Comparison of ENCODE assay signal across 1 cellular context in the genomic region with DNA sequence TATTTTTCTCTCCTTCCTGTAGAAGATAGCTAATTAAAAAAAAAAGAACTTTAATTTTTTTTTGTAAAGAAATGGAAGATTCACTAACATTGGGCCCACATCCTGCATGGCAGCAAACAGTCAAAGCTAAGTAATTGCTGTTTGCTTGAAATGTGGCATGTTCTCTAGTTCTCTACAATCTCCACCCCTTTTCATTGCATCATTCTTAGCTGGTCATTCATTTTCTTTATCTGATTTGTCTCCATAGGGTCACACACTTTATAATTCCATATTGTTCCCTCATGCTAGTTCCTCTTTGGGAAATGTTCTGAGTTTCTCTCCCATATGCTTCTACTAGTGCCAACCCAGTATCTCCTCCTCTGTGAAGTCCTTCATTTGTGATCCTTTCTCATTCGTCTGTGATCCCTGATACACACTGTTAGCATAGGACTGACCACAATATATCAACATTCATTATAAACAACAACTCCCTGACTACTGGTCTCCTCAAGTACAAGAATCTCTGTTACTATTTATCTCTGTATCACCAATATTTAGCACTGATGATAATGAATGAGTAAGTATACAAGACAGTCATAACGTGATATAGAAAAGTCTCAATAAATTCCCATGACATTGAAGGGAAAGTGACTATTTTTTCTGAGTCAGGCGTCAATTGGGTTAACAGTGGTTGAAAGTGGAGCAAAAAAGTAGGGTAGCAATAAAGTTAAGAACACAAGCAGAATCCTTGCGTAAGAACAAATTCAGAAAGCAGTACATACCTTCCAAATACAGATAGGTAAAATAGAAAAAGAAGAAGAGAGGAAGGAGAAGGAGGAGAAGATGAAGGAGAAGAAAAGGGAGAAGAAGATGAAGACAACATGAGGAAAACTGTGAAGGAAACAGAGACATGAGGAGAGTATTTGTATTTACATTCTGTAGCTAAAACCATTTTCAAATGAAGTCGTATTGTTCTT.
TF ChIP-seq lines count a peak whose summit lies in the region.

No MANE protein-coding gene starts in this region.

TF ChIP-seq in K562, 482 proteins besides CTCF, POLR2A, EP300 and RAD21 (continued from another document and continues in another):
- TF ChIP-seq, protein P1, sequence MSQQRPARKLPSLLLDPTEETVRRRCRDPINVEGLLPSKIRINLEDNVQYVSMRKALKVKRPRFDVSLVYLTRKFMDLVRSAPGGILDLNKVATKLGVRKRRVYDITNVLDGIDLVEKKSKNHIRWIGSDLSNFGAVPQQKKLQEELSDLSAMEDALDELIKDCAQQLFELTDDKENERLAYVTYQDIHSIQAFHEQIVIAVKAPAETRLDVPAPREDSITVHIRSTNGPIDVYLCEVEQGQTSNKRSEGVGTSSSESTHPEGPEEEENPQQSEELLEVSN (IDR thresholded peaks at IDR 0.05; ENCODE audit: borderline replicate concordance in 1 of 2, extremely low read depth in 1 of 2, insufficient read depth in 1 of 2, insufficient read length in 1 of 2, low read depth in 1 of 2, low read length in 1 of 2, poor library complexity in 1 of 2, severe bottlenecking in 1 of 2): no peak
- TF ChIP-seq HLTF (IDR thresholded peaks at IDR 0.05) (peak; percentile 63; the same call in 1 of the 2 replicates), ZC3H4 (CRISPR knock-in tag; IDR thresholded peaks at IDR 0.05; ENCODE audit: borderline replicate concordance) (no peak), MAFF (IDR thresholded peaks at IDR 0.05; ENCODE audit: low read length) (no peak), ZNF431 (CRISPR knock-in tag; IDR thresholded peaks at IDR 0.05) (0 out of 2 replicates have a peak, but pooled peaks have one; percentile 34), TCF7L2 (IDR thresholded peaks at IDR 0.05; ENCODE audit: low read depth, low read length) (no peak), LCOR (CRISPR knock-in tag; IDR thresholded peaks at IDR 0.05) (no peak), HDAC2 (IDR thresholded peaks at IDR 0.05) (peak; percentile 50; the same call in 1 of the 2 replicates), TAF15 (IDR thresholded peaks at IDR 0.05; ENCODE audit: low read depth, low read length) (no peak), NBN (IDR thresholded peaks at IDR 0.05; ENCODE audit: low read depth) (peak; percentile 17; the same call in 1 of the 2 replicates), CSDE1 (IDR thresholded peaks at IDR 0.05) (no peak), ARHGAP35 (IDR thresholded peaks at IDR 0.05; ENCODE audit: partially characterized antibody) (no peak), ZNF324 (CRISPR knock-in tag; IDR thresholded peaks at IDR 0.05) (no peak), EZH2 (IDR thresholded peaks at IDR 0.05; ENCODE audit: borderline replicate concordance, low read depth, low read length) (no peak), THRAP3 (IDR thresholded peaks at IDR 0.05; ENCODE audit: borderline replicate concordance) (no peak; the same call in none of the 2 replicates), EP400 (IDR thresholded peaks at IDR 0.05) (peak; percentile 77), SP2 (IDR thresholded peaks at IDR 0.05; ENCODE audit: extremely low read depth, low read depth, low read length, poor library complexity, severe bottlenecking) (no peak), PTTG1 (tag; IDR thresholded peaks at IDR 0.05; ENCODE audit: low read depth) (no peak; the same call in 1 of the 2 replicates), FIP1L1 (IDR thresholded peaks at IDR 0.05; ENCODE audit: low read depth, low read length, poor library complexity, severe bottlenecking) (no peak), NR4A1 (CRISPR knock-in tag; IDR thresholded peaks at IDR 0.05) (no peak), NR4A1 (tag; IDR thresholded peaks at IDR 0.05) (0 out of 2 replicates have a peak, but pooled peaks have one; percentile 43), TCF3 (CRISPR knock-in tag; IDR thresholded peaks at IDR 0.05) (no peak; the same call in 1 of the 2 replicates), CREBBP (IDR thresholded peaks at IDR 0.05; ENCODE audit: low read depth, low read length) (no peak), NCOA6 (IDR thresholded peaks at IDR 0.05) (0 out of 2 replicates have a peak, but pooled peaks have one; percentile 20), ADNP (tag; IDR thresholded peaks at IDR 0.05) (peak; percentile 53; the same call in 1 of the 2 replicates), NFATC3 (IDR thresholded peaks at IDR 0.05) (0 out of 2 replicates have a peak, but pooled peaks have one; percentile 31), MYNN (IDR thresholded peaks at IDR 0.05) (no peak), MYNN (CRISPR knock-in tag; IDR thresholded peaks at IDR 0.05) (no peak), SRSF7 (optimal IDR thresholded peaks at IDR 0.05; ENCODE audit: low read depth, low read length) (no peak), HDAC6 (IDR thresholded peaks at IDR 0.05; ENCODE audit: low read depth, low read length) (no peak), TBL1XR1 (IDR thresholded peaks at IDR 0.05; ENCODE audit: low read length in 2 of 2) (no peak), MCM5 (IDR thresholded peaks at IDR 0.05; ENCODE audit: low read depth) (no peak), ZNF766 (CRISPR knock-in tag; conservative IDR thresholded peaks at IDR 0.05) (peak; percentile 39; the same call in 1 of the 2 replicates), ZNF311 (CRISPR knock-in tag; IDR thresholded peaks at IDR 0.05) (peak; percentile 61; the same call in 1 of the 2 replicates), ZNF589 (CRISPR knock-in tag; IDR thresholded peaks at IDR 0.05; ENCODE audit: low read depth) (peak; percentile 69), ZNF354B (CRISPR knock-in tag; IDR thresholded peaks at IDR 0.05) (no peak), GTF2E2 (tag; IDR thresholded peaks at IDR 0.05) (no peak)
- TF ChIP-seq, protein P2, sequence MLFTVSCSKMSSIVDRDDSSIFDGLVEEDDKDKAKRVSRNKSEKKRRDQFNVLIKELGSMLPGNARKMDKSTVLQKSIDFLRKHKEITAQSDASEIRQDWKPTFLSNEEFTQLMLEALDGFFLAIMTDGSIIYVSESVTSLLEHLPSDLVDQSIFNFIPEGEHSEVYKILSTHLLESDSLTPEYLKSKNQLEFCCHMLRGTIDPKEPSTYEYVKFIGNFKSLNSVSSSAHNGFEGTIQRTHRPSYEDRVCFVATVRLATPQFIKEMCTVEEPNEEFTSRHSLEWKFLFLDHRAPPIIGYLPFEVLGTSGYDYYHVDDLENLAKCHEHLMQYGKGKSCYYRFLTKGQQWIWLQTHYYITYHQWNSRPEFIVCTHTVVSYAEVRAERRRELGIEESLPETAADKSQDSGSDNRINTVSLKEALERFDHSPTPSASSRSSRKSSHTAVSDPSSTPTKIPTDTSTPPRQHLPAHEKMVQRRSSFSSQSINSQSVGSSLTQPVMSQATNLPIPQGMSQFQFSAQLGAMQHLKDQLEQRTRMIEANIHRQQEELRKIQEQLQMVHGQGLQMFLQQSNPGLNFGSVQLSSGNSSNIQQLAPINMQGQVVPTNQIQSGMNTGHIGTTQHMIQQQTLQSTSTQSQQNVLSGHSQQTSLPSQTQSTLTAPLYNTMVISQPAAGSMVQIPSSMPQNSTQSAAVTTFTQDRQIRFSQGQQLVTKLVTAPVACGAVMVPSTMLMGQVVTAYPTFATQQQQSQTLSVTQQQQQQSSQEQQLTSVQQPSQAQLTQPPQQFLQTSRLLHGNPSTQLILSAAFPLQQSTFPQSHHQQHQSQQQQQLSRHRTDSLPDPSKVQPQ (CRISPR knock-in tag; IDR thresholded peaks at IDR 0.05; ENCODE audit: borderline replicate concordance): no peak
- TF ChIP-seq, protein P3, sequence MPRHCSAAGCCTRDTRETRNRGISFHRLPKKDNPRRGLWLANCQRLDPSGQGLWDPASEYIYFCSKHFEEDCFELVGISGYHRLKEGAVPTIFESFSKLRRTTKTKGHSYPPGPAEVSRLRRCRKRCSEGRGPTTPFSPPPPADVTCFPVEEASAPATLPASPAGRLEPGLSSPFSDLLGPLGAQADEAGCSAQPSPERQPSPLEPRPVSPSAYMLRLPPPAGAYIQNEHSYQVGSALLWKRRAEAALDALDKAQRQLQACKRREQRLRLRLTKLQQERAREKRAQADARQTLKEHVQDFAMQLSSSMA (CRISPR knock-in tag; IDR thresholded peaks at IDR 0.05): no peak
- TF ChIP-seq, protein P4, sequence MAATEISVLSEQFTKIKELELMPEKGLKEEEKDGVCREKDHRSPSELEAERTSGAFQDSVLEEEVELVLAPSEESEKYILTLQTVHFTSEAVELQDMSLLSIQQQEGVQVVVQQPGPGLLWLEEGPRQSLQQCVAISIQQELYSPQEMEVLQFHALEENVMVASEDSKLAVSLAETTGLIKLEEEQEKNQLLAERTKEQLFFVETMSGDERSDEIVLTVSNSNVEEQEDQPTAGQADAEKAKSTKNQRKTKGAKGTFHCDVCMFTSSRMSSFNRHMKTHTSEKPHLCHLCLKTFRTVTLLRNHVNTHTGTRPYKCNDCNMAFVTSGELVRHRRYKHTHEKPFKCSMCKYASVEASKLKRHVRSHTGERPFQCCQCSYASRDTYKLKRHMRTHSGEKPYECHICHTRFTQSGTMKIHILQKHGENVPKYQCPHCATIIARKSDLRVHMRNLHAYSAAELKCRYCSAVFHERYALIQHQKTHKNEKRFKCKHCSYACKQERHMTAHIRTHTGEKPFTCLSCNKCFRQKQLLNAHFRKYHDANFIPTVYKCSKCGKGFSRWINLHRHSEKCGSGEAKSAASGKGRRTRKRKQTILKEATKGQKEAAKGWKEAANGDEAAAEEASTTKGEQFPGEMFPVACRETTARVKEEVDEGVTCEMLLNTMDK (IDR thresholded peaks at IDR 0.05; ENCODE audit: borderline replicate concordance, insufficient read depth, low read depth, low read length, poor library complexity, severe bottlenecking): no peak
- TF ChIP-seq, protein P5, sequence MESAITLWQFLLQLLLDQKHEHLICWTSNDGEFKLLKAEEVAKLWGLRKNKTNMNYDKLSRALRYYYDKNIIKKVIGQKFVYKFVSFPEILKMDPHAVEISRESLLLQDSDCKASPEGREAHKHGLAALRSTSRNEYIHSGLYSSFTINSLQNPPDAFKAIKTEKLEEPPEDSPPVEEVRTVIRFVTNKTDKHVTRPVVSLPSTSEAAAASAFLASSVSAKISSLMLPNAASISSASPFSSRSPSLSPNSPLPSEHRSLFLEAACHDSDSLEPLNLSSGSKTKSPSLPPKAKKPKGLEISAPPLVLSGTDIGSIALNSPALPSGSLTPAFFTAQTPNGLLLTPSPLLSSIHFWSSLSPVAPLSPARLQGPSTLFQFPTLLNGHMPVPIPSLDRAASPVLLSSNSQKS (CRISPR knock-in tag; IDR thresholded peaks at IDR 0.05): no peak
- TF ChIP-seq, protein P6, sequence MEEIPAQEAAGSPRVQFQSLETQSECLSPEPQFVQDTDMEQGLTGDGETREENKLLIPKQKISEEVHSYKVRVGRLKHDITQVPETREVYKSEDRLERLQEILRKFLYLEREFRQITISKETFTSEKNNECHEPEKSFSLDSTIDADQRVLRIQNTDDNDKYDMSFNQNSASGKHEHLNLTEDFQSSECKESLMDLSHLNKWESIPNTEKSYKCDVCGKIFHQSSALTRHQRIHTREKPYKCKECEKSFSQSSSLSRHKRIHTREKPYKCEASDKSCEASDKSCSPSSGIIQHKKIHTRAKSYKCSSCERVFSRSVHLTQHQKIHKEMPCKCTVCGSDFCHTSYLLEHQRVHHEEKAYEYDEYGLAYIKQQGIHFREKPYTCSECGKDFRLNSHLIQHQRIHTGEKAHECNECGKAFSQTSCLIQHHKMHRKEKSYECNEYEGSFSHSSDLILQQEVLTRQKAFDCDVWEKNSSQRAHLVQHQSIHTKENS (CRISPR knock-in tag; IDR thresholded peaks at IDR 0.05): no peak
- TF ChIP-seq, protein P7, sequence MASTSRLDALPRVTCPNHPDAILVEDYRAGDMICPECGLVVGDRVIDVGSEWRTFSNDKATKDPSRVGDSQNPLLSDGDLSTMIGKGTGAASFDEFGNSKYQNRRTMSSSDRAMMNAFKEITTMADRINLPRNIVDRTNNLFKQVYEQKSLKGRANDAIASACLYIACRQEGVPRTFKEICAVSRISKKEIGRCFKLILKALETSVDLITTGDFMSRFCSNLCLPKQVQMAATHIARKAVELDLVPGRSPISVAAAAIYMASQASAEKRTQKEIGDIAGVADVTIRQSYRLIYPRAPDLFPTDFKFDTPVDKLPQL (IDR thresholded peaks at IDR 0.05; ENCODE audit: extremely low read depth, insufficient read length): no peak
- TF ChIP-seq, protein P8, sequence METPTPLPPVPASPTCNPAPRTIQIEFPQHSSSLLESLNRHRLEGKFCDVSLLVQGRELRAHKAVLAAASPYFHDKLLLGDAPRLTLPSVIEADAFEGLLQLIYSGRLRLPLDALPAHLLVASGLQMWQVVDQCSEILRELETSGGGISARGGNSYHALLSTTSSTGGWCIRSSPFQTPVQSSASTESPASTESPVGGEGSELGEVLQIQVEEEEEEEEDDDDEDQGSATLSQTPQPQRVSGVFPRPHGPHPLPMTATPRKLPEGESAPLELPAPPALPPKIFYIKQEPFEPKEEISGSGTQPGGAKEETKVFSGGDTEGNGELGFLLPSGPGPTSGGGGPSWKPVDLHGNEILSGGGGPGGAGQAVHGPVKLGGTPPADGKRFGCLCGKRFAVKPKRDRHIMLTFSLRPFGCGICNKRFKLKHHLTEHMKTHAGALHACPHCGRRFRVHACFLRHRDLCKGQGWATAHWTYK (CRISPR knock-in tag; IDR thresholded peaks at IDR 0.05): no peak; the same call in 1 of the 2 replicates
- TF ChIP-seq, protein P9, sequence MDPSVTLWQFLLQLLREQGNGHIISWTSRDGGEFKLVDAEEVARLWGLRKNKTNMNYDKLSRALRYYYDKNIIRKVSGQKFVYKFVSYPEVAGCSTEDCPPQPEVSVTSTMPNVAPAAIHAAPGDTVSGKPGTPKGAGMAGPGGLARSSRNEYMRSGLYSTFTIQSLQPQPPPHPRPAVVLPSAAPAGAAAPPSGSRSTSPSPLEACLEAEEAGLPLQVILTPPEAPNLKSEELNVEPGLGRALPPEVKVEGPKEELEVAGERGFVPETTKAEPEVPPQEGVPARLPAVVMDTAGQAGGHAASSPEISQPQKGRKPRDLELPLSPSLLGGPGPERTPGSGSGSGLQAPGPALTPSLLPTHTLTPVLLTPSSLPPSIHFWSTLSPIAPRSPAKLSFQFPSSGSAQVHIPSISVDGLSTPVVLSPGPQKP (CRISPR knock-in tag; IDR thresholded peaks at IDR 0.05): no peak
- TF ChIP-seq, protein P10, sequence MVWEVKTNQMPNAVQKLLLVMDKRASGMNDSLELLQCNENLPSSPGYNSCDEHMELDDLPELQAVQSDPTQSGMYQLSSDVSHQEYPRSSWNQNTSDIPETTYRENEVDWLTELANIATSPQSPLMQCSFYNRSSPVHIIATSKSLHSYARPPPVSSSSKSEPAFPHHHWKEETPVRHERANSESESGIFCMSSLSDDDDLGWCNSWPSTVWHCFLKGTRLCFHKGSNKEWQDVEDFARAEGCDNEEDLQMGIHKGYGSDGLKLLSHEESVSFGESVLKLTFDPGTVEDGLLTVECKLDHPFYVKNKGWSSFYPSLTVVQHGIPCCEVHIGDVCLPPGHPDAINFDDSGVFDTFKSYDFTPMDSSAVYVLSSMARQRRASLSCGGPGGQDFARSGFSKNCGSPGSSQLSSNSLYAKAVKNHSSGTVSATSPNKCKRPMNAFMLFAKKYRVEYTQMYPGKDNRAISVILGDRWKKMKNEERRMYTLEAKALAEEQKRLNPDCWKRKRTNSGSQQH (CRISPR knock-in tag; IDR thresholded peaks at IDR 0.05): no peak
- TF ChIP-seq, protein P11, sequence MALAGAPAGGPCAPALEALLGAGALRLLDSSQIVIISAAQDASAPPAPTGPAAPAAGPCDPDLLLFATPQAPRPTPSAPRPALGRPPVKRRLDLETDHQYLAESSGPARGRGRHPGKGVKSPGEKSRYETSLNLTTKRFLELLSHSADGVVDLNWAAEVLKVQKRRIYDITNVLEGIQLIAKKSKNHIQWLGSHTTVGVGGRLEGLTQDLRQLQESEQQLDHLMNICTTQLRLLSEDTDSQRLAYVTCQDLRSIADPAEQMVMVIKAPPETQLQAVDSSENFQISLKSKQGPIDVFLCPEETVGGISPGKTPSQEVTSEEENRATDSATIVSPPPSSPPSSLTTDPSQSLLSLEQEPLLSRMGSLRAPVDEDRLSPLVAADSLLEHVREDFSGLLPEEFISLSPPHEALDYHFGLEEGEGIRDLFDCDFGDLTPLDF (CRISPR knock-in tag; IDR thresholded peaks at IDR 0.05): no peak
